ENCODE assay signal across 9 cellular contexts in the genomic region with DNA sequence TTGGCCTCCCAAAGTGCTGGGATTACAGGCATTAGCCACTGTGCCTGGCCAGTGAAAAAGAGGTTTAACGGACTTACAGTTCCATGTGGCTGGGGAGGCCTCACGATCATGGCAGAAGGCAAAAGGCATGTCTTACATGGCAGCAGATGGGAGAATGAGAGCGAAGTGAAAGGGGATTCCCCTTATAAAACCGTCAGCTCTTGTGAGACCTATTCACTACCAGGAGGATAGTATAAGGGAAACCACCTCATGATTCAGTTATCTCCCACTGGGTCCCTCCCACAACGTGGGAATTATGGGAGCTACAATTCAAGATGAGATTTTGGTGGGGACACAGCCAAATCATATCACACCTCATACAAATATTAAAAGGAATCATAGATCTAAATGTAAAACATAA. TPM values are rescaled to one million over a fixed set of nuclear protein-coding genes. Genes with fewer than 3 reads are reported as not detected.
A peak's percentile ranks its signal among the peaks of the same experiment; 100 is the strongest.
DNase-seq lines count a peak whose midpoint lies in the region; ATAC-seq and TF ChIP-seq lines count a peak whose summit lies in the region.
"Not testable (repeated sequence)": the region's sequence is repeated elsewhere in the genome, so short reads cannot be mapped to it uniquely, and the experiment has no call there.
"Had no signal": no experiment of that assay in that cellular context is flagged by ENCODE, and none has a peak within 500 bp of the region (broad histone marks: within the 10 kb centered on the region; RNA-seq: fewer than 3 reads in every experiment).

No MANE protein-coding gene starts in this region.

- not testable (repeated sequence) for H4K91ac ChIP-seq in IMR-90 (ENCODE audit: insufficient read depth, low read depth, low read length)

- CTCF ChIA-PET in IMR-90 (lab: Yijun Ruan, JAX) = not testable (repeated sequence)

- peak overlapping the region; percentile 59 for H3K27ac Mint-ChIP-seq in activated T-cell treated with anti-CD3 and anti-CD28 coated beads, Interleukin-2, amount 50 U/mL, for 24 hours
- H3K27ac Mint-ChIP-seq in activated naive CD8-positive, alpha-beta T cell = peak overlapping the region; percentile 52

- H3K9me3 Mint-ChIP-seq in activated T-cell treated with anti-CD3 and anti-CD28 coated beads, Interleukin-2, amount 50 U/mL, for 24 hours; activated naive CD8-positive, alpha-beta T cell (ENCODE audit: low read depth): not testable (repeated sequence)

- H3K4me1 ChIP-seq in IMR-90 (ENCODE audit: control insufficient read depth, insufficient read depth, low read length) = not testable (repeated sequence)

- not testable (repeated sequence) for H3K4ac ChIP-seq in IMR-90 (ENCODE audit: low read depth, low read length)

- H2BK120ac ChIP-seq in IMR-90 (ENCODE audit: low read depth, low read length) = not testable (repeated sequence)

- in situ Hi-C loops in IMR-90 (cut with MboI; ENCODE audit: low sequenced_read_pairs) = not testable (repeated sequence)

- H3K4me2 ChIP-seq in IMR-90 (ENCODE audit: low read depth, low read length) = not testable (repeated sequence)

- peaks cover 17% of the 10 kb centered on the region for H3K4me1 Mint-ChIP-seq in activated T-cell treated with anti-CD3 and anti-CD28 coated beads, Interleukin-2, amount 50 U/mL, for 24 hours (ENCODE audit: low read depth)
- not testable (repeated sequence) for H3K4me1 Mint-ChIP-seq in activated naive CD8-positive, alpha-beta T cell (ENCODE audit: low read depth)

- not testable (repeated sequence) for H3K23ac ChIP-seq in IMR-90 (ENCODE audit: low read depth, low read length)

- TF ChIP-seq RAD21 in IMR-90 (IDR thresholded peaks at IDR 0.05; ENCODE audit: low read length) = not testable (repeated sequence)

- H2AK9ac ChIP-seq in IMR-90 (replicated peaks; ENCODE audit: low read depth, low read length, poor library complexity) = not testable (repeated sequence)

- H3K4me3 ChIP-seq in IMR-90 (ENCODE audit: insufficient read depth, low read depth, low read length); choroid plexus epithelial cell (ENCODE audit: low read depth, low read length): not testable (repeated sequence)

- H4K5ac ChIP-seq in IMR-90 (ENCODE audit: low read depth, low read length) = not testable (repeated sequence)

- H3K79me1 ChIP-seq in IMR-90 (ENCODE audit: low read depth in 1 of 2, low read length in 2 of 2) = not testable (repeated sequence)

- H3K9me3 ChIP-seq in IMR-90 (ENCODE audit: control insufficient read depth, insufficient read depth, low read length) = not testable (repeated sequence)

- not testable (repeated sequence) for H3K14ac ChIP-seq in IMR-90 (replicated peaks; ENCODE audit: low read depth, low read length)

- not testable (repeated sequence) for H3K9me1 ChIP-seq in IMR-90 (ENCODE audit: insufficient read depth, low read length)

- not testable (repeated sequence) for H3K27me3 ChIP-seq in IMR-90 (ENCODE audit: control insufficient read depth, insufficient read depth, low read length)

- H4K8ac ChIP-seq in IMR-90 (ENCODE audit: low read depth in 2 of 2, low read length in 2 of 2) = not testable (repeated sequence)

- not testable (repeated sequence) for H2BK15ac ChIP-seq in IMR-90 (ENCODE audit: low read depth, low read length)

- not testable (repeated sequence) for H2BK20ac ChIP-seq in IMR-90 (ENCODE audit: low read depth, low read length)

- H4K20me1 ChIP-seq in IMR-90 (ENCODE audit: insufficient read depth, low read length) = not testable (repeated sequence)

- DNase-seq in A172 (ENCODE audit: low spot score) (peak; percentile 36), IMR-90 (peak; percentile 7), choroid plexus epithelial cell (ENCODE audit: low read depth) (peak; percentile 28)
- DNase-seq in activated T-cell treated with anti-CD3 and anti-CD28 coated beads, Interleukin-2, amount 50 U/mL, for 24 hours = not testable (repeated sequence)
- peak; percentile 4 for DNase-seq in stimulated activated CD4-positive, alpha-beta T cell treated with anti-CD3 and anti-CD28 coated beads, Interleukin-4, amount 100 ng/mL, for 24 hours

- H3K9ac ChIP-seq in IMR-90 (ENCODE audit: low read depth, low read length) = not testable (repeated sequence)

- not testable (repeated sequence) for H2BK5ac ChIP-seq in IMR-90 (ENCODE audit: low read depth, low read length, poor library complexity, severe bottlenecking)

- H3K27me3 Mint-ChIP-seq in activated T-cell treated with anti-CD3 and anti-CD28 coated beads, Interleukin-2, amount 50 U/mL, for 24 hours; activated naive CD8-positive, alpha-beta T cell: not testable (repeated sequence)

- not testable (repeated sequence) for H3K4me3 Mint-ChIP-seq in activated T-cell treated with anti-CD3 and anti-CD28 coated beads, Interleukin-2, amount 50 U/mL, for 24 hours; activated naive CD8-positive, alpha-beta T cell

- not testable (repeated sequence) for H2AFZ ChIP-seq in IMR-90 (replicated peaks; ENCODE audit: low read length, poor library complexity)

- peaks cover 41% of the 10 kb centered on the region for H3K36me3 Mint-ChIP-seq in activated T-cell treated with anti-CD3 and anti-CD28 coated beads, Interleukin-2, amount 50 U/mL, for 24 hours (ENCODE audit: low read depth)
- peaks cover 13% of the 10 kb centered on the region for H3K36me3 Mint-ChIP-seq in activated naive CD8-positive, alpha-beta T cell

- ATAC-seq in GM21529 (IDR thresholded peaks at IDR 0.05; ENCODE audit: unreplicated experiment) = peak; percentile 53
- ATAC-seq in IMR-90 (ENCODE audit: low read depth) = not testable (repeated sequence)
- ATAC-seq in activated CD4-positive, CD25-positive, alpha-beta regulatory T cell treated with anti-CD3 and anti-CD28 coated beads, Interleukin-2, amount 50 U/mL, for 24 hours = peak; percentile 46 to 49

- no CpG with 5 or more reads among the region's 5 CpGs for WGBS in IMR-90 (ENCODE audit: extremely low coverage in 2 of 2, insufficient read length in 1 of 2), 2 experiments

- POLR2A ChIA-PET in IMR-90 (lab: Charles Lee; ENCODE audit: unreplicated experiment) = not testable (repeated sequence)

- intact Hi-C loops in IMR-90 (cut with micrococcal nuclease) = not testable (repeated sequence)

- H3K36me3 ChIP-seq in IMR-90 (ENCODE audit: control insufficient read depth, insufficient read depth, low read length) = not testable (repeated sequence)

- not testable (repeated sequence) for H3K56ac ChIP-seq in IMR-90 (ENCODE audit: extremely low read depth, insufficient read depth, low read length)

- not testable (repeated sequence) for H2AK5ac ChIP-seq in IMR-90 (ENCODE audit: low read depth, low read length)

- H3K18ac ChIP-seq in IMR-90 (ENCODE audit: low read depth, low read length) = not testable (repeated sequence)

- not testable (repeated sequence) for H3K27ac ChIP-seq in IMR-90 (ENCODE audit: insufficient read depth, low read length)

- BruUV-seq in IMR-90 (replicated peaks; lab: Mats Ljungman, UMichigan) = not testable (repeated sequence)

- dilution Hi-C loops in IMR-90 (cut with HindIII; ENCODE audit: low sequenced_read_pairs, unreplicated experiment) = not testable (repeated sequence)

- TF ChIP-seq CTCF in IMR-90 (conservative IDR thresholded peaks at IDR 0.05; ENCODE audit: low read depth, low read length); choroid plexus epithelial cell (conservative IDR thresholded peaks at IDR 0.05; ENCODE audit: low read depth, low read length): not testable (repeated sequence)

- TF ChIP-seq POLR2A in IMR-90 (IDR thresholded peaks at IDR 0.05; ENCODE audit: low read depth, low read length) = not testable (repeated sequence)

RNA-seq across cellular contexts. Expression of a gene that starts 34.4 kb away (rescaled TPM):
- total RNA-seq in A172 (2014; rRNA removed; shearing (Covaris generic)) = 14.8 and 16.3 TPM in 2 replicates
- total RNA-seq in IMR-90 (2012; rRNA removed) = 10.8 and 14.2 TPM in 2 replicates
- 2.4 and 2.8 TPM in 2 replicates for polyA plus RNA-seq in IMR-90 (2012; rRNA removed)
- polyA plus RNA-seq in IMR-90 (2012; cell fraction: cytosol; rRNA removed) = 0.53 and 0.60 TPM in 2 replicates
- 1.0 and 4.9 TPM in 2 replicates for polyA plus RNA-seq in IMR-90 (2012; cell fraction: nucleus; rRNA removed; ENCODE audit: low replicate concordance)
- total RNA-seq: HepG2 had no signal
- polyA plus RNA-seq: HepG2 had no signal

RNA-seq across cellular contexts. Expression of a gene that starts 40.1 kb away (rescaled TPM):
- 15.1 and 23.8 TPM in 2 replicates for total RNA-seq in A172 (2014; rRNA removed; shearing (Covaris generic))
- 15.6 and 17.8 TPM in 2 replicates for total RNA-seq in IMR-90 (2012; rRNA removed)
- polyA plus RNA-seq in IMR-90 (2012; rRNA removed) = 8.0 and 9.6 TPM in 2 replicates
- polyA plus RNA-seq in IMR-90 (2012; cell fraction: cytosol; rRNA removed) = 1.8 and 2.5 TPM in 2 replicates
- 2.3 and 14.5 TPM in 2 replicates for polyA plus RNA-seq in IMR-90 (2012; cell fraction: nucleus; rRNA removed; ENCODE audit: low replicate concordance)
